ENCODE assay signal across 34 cellular contexts in genomic region chr16:79795556-79795955, GRCh38.
"Had no signal": no experiment of that assay in that cellular context is flagged by ENCODE, and none has a peak within 500 bp of the region (broad histone marks: within the 10 kb centered on the region; RNA-seq: fewer than 3 reads in every experiment).

No MANE protein-coding gene starts in this region.

- H3K27ac ChIP-seq: Peyer's patch, WERI-Rb-1 had no signal

- DNase-seq: activated CD4-positive, alpha-beta T cell treated with anti-CD3 and anti-CD28 coated beads for 1 hour; activated CD4-positive, alpha-beta T cell treated with anti-CD3 and anti-CD28 coated beads for 48 hours; activated CD4-positive, CD25-positive, alpha-beta regulatory T cell; activated CD8-positive, alpha-beta T cell treated with anti-CD3 and anti-CD28 coated beads for 36 hours; activated gamma-delta T cell; activated naive CD4-positive, alpha-beta T cell treated with Interleukin-2 at 50 U/mL for 16 hours; activated naive CD8-positive, alpha-beta T cell treated with anti-CD3 and anti-CD28 coated beads, Interleukin-2, amount 10 ng/mL, durations not matched to agents 7 days and 5 days; activated T-cell treated with anti-CD3 and anti-CD28 coated beads, Interleukin-2, amount 50 U/mL, for 1 hour; activated T-cell treated with anti-CD3 and anti-CD28 coated beads, Interleukin-2, amount 50 U/mL, for 72 hours; central memory CD4-positive, alpha-beta T cell; Kasumi-1; KG1; MM.1S; MV-4-11; NCI-H1092; NCI-H1436 treated with DMSO at 0.1 percent for 48 hours; NCI-H1694 treated with DMSO at 0.1 percent for 48 hours; NCI-H2029; NCI-H2171; NCI-H510A; NCI-H526; NCI-H748 treated with DMSO at 0.1 percent for 48 hours; NK-92 treated with Interleukin-12 subunit alpha and Interleukin-12 subunit beta, amount 100 ng/mL, for 24 hours; PC-3; Peyer's patch; RPMI8226; SIG-M5; SW 1271; T-helper 1 cell; T1000; WERI-Rb-1 had no signal

- ATAC-seq: activated CD8-positive, alpha-beta T cell treated with anti-CD3 and anti-CD28 coated beads for 36 hours; activated T-cell treated with anti-CD3 and anti-CD28 coated beads, Interleukin-2, amount 50 U/mL, for 72 hours; activated T-helper 17 cell treated with anti-CD3 and anti-CD28 coated beads, Interleukin-2, amount 50 U/mL, for 72 hours; PC-3; Right ventricle myocardium inferior; SK-N-SH treated with all-trans-retinoic acid at 6 μM for 48 hours had no signal

- H3K27me3 ChIP-seq: Peyer's patch had no signal

- H3K36me3 ChIP-seq: Peyer's patch, WERI-Rb-1 had no signal

- H3K9me3 ChIP-seq: Peyer's patch had no signal

- H3K4me1 ChIP-seq: Peyer's patch had no signal

- H3K4me3 ChIP-seq: Peyer's patch had no signal
